Comparison of ENCODE assay signal across 22 cellular contexts in genomic region chr2:66567742-66568141, GRCh38.
"Had no signal": no experiment of that assay in that cellular context is flagged by ENCODE, and none has a peak within 500 bp of the region (broad histone marks: within the 10 kb centered on the region; RNA-seq: fewer than 3 reads in every experiment).

No MANE protein-coding gene starts in this region.

- H3K4me3 Mint-ChIP-seq: activated B cell treated with CpG ODN at 0.5 μM for 24 hours; activated CD4-positive, alpha-beta memory T cell treated with anti-CD3 and anti-CD28 coated beads for 36 hours; activated naive CD8-positive, alpha-beta T cell treated with anti-CD3 and anti-CD28 coated beads, Interleukin-2, amount 10 ng/mL, durations not matched to agents 7 days and 5 days; immature natural killer cell; naive thymus-derived CD8-positive, alpha-beta T cell had no signal

- H3K9ac ChIP-seq: parathyroid adenoma had no signal

- H3K36me3 Mint-ChIP-seq: activated CD4-positive, alpha-beta memory T cell treated with anti-CD3 and anti-CD28 coated beads for 36 hours; activated naive CD8-positive, alpha-beta T cell treated with anti-CD3 and anti-CD28 coated beads, Interleukin-2, amount 10 ng/mL, durations not matched to agents 7 days and 5 days; naive thymus-derived CD8-positive, alpha-beta T cell had no signal

- H3K27ac ChIP-seq: parathyroid adenoma had no signal

- DNase-seq: activated B cell treated with CpG ODN at 0.5 μM for 24 hours; activated CD4-positive, alpha-beta memory T cell treated with anti-CD3 and anti-CD28 coated beads for 36 hours; activated CD4-positive, alpha-beta T cell treated with anti-CD3 and anti-CD28 coated beads for 4 hours; activated naive CD4-positive, alpha-beta T cell treated with Interleukin-2 at 50 U/mL for 16 hours; activated naive CD8-positive, alpha-beta T cell treated with anti-CD3 and anti-CD28 coated beads, Interleukin-2, amount 10 ng/mL, durations not matched to agents 7 days and 5 days; activated T-cell treated with anti-CD3 and anti-CD28 coated beads, Interleukin-2, amount 50 U/mL, for 1 hour; amygdala; central memory CD4-positive, alpha-beta T cell; erythroblast; heart left ventricle; immature natural killer cell; kidney glomerular epithelial cell; left ventricle myocardium superior; naive thymus-derived CD8-positive, alpha-beta T cell; stimulated activated CD4-positive, alpha-beta T cell treated with anti-CD3 and anti-CD28 coated beads, Interleukin-12 subunit alpha, Interleukin-12 subunit beta, amount 100 ng/mL, for 4 hours; stimulated activated CD4-positive, alpha-beta T cell treated with anti-CD3 and anti-CD28 coated beads, Interleukin-1b, Interleukin-23, amount 100 ng/mL, for 48 hours; stimulated activated CD8-positive, alpha-beta memory T cell treated with anti-CD3 and anti-CD28 coated beads, Interleukin-4, amount 100 ng/mL, for 48 hours; stimulated activated naive CD4-positive, alpha-beta T cell; T-helper 1 cell; T-helper 9 cell had no signal

- H3K27me3 ChIP-seq: heart left ventricle had no signal

- ATAC-seq: heart left ventricle; left ventricle myocardium superior; naive thymus-derived CD8-positive, alpha-beta T cell had no signal

- H2AFZ ChIP-seq: parathyroid adenoma had no signal

- H3K4me3 ChIP-seq: heart left ventricle had no signal

- H3K27ac Mint-ChIP-seq: activated B cell treated with CpG ODN at 0.5 μM for 24 hours; activated CD4-positive, alpha-beta memory T cell treated with anti-CD3 and anti-CD28 coated beads for 36 hours; activated naive CD8-positive, alpha-beta T cell treated with anti-CD3 and anti-CD28 coated beads, Interleukin-2, amount 10 ng/mL, durations not matched to agents 7 days and 5 days; activated T-helper 2 cell treated with anti-CD3 and anti-CD28 coated beads, Interferon-gamma antibody, Interleukin-2, Interleukin-4, amounts not matched to agents 10 μg/mL and 5 μg/mL and 100 μg/mL, durations not matched to agents 14 hours and 24 hours and 36 hours; immature natural killer cell; naive thymus-derived CD8-positive, alpha-beta T cell had no signal

- H3K79me2 ChIP-seq: parathyroid adenoma had no signal

- H3K4me1 Mint-ChIP-seq: activated B cell treated with CpG ODN at 0.5 μM for 24 hours; activated naive CD8-positive, alpha-beta T cell treated with anti-CD3 and anti-CD28 coated beads, Interleukin-2, amount 10 ng/mL, durations not matched to agents 7 days and 5 days; naive thymus-derived CD8-positive, alpha-beta T cell had no signal

- H3K9me3 Mint-ChIP-seq: activated B cell treated with CpG ODN at 0.5 μM for 24 hours; activated CD4-positive, alpha-beta memory T cell treated with anti-CD3 and anti-CD28 coated beads for 36 hours; activated naive CD8-positive, alpha-beta T cell treated with anti-CD3 and anti-CD28 coated beads, Interleukin-2, amount 10 ng/mL, durations not matched to agents 7 days and 5 days; activated T-helper 2 cell treated with anti-CD3 and anti-CD28 coated beads, Interferon-gamma antibody, Interleukin-2, Interleukin-4, amounts not matched to agents 10 μg/mL and 5 μg/mL and 100 μg/mL, durations not matched to agents 14 hours and 24 hours and 36 hours; naive thymus-derived CD8-positive, alpha-beta T cell had no signal

- H3K4me1 ChIP-seq: parathyroid adenoma had no signal

- H3K9me3 ChIP-seq: heart left ventricle had no signal
